In the genomic region with DNA sequence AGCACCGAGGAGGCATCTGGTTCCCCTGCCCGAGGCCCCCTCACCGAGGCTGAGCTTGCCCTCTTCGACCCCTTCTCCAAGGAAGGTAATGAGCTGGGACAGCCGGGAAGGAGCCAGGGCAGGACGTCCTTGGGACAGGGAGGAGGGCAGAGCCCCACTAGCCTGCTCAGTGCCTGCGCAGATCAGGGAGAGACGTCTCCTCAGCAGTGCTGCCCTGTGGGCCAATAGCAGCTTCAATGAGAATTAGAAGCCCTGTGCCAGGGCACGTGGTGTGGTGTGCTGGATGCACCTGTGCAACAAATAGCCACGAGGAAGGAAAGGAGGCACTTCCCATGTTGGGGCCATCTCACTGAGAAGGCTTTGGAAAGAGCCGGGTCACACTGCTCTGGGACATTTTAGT, we compare ENCODE assay signal across 21 cellular contexts. TPM values are rescaled to one million over a fixed set of nuclear protein-coding genes. Genes with fewer than 3 reads are reported as not detected.
DNase-seq lines count a peak whose midpoint lies in the region; TF ChIP-seq lines count a peak whose summit lies in the region.
"Had no signal": no experiment of that assay in that cellular context is flagged by ENCODE, and none has a peak within 500 bp of the region (broad histone marks: within the 10 kb centered on the region; RNA-seq: fewer than 3 reads in every experiment).

No MANE protein-coding gene starts in this region.

- H3K36me3 Mint-ChIP-seq in neural crest cell (ENCODE audit: low read depth) (no peaks in the 10 kb centered on the region), progenitor cell of endocrine pancreas (ENCODE audit: insufficient read depth) (peaks cover 4% of the 10 kb centered on the region)

- POLR2A ChIA-PET in RWPE1 (lab: Yijun Ruan, JAX; ENCODE audit: low non-redundant PET) = no interaction called here

- H3K27ac ChIP-seq in RWPE1 = peak overlapping the region; percentile 6; the same call in 1 of the 2 replicates
- H3K27ac ChIP-seq in adrenal gland = peak overlapping the region in 1 of 5 donors; percentile 0
- H3K27ac ChIP-seq in suprapubic skin = no peak overlapping the region

- no peak for TF ChIP-seq CTCF in RWPE1 (conservative IDR thresholded peaks at IDR 0.05; ENCODE audit: low read depth)
- TF ChIP-seq CTCF in adrenal gland (IDR thresholded peaks at IDR 0.05) = no peak
- no peak for TF ChIP-seq CTCF in neural crest cell (conservative IDR thresholded peaks at IDR 0.05)
- TF ChIP-seq CTCF in progenitor cell of endocrine pancreas (IDR thresholded peaks at IDR 0.05; ENCODE audit: unreplicated experiment) = no peak
- no peak for TF ChIP-seq CTCF in suprapubic skin (IDR thresholded peaks at IDR 0.05)

- H3K4me3 Mint-ChIP-seq in neural crest cell (no peak overlapping the region), progenitor cell of endocrine pancreas (ENCODE audit: low read depth) (no peak overlapping the region)
- H3K4me3 Mint-ChIP-seq: CD4-positive, alpha-beta memory T cell; GM23338; H9; HFFc6 had no signal

- 45 to 71% (median 61%) methylated on average over 6 to 11 of the region's 11 CpGs for WGBS in adrenal gland, 4 donors
- WGBS in suprapubic skin = 79% methylated on average over 9 of the region's 11 CpGs

- no peak for TF ChIP-seq EP300 in suprapubic skin (IDR thresholded peaks at IDR 0.05)

- H3K36me3 ChIP-seq in adrenal gland (replicated peaks in 1 of 2) (peaks cover 0 to 59% of the 10 kb centered on the region in 2 donors), suprapubic skin (peaks cover 77% of the 10 kb centered on the region)

- H3K9me3 Mint-ChIP-seq in neural crest cell (no peaks in the 10 kb centered on the region), progenitor cell of endocrine pancreas (ENCODE audit: low read depth) (no peaks in the 10 kb centered on the region)
- H3K9me3 Mint-ChIP-seq: CD4-positive, alpha-beta memory T cell; GM23338; H9; HFFc6 had no signal

- no peaks in the 10 kb centered on the region for H3K27me3 Mint-ChIP-seq in neural crest cell (ENCODE audit: low read depth)
- H3K27me3 Mint-ChIP-seq in progenitor cell of endocrine pancreas = no peaks in the 10 kb centered on the region
- H3K27me3 Mint-ChIP-seq: CD4-positive, alpha-beta memory T cell had no signal

- intact Hi-C loops in adrenal gland (cut with DNase I) = no loop called here

- H3K4me1 Mint-ChIP-seq in neural crest cell (peaks cover 2% of the 10 kb centered on the region), progenitor cell of endocrine pancreas (ENCODE audit: low read depth) (peaks cover under 1% of the 10 kb centered on the region)
- H3K4me1 Mint-ChIP-seq: GM23338, H9 had no signal

- H3K4me1 ChIP-seq in adrenal gland (replicated peaks in 1 of 2) (peaks cover 0 to 5% of the 10 kb centered on the region in 2 donors), suprapubic skin (peaks cover 4% of the 10 kb centered on the region)

- CTCF ChIA-PET in RWPE1 (lab: Yijun Ruan, JAX) = no interaction called here

- peak overlapping the region; percentile 12 for H3K27ac Mint-ChIP-seq in neural crest cell (ENCODE audit: unreplicated experiment)
- no peak overlapping the region for H3K27ac Mint-ChIP-seq in progenitor cell of endocrine pancreas
- H3K27ac Mint-ChIP-seq: CD4-positive, alpha-beta memory T cell; GM23338; H9; HFFc6 had no signal

- no peak for TF ChIP-seq POLR2A in adrenal gland (IDR thresholded peaks at IDR 0.05)
- no peak for TF ChIP-seq POLR2A in suprapubic skin (IDR thresholded peaks at IDR 0.05)

- no peaks in the 10 kb centered on the region for H3K9me3 ChIP-seq in adrenal gland (replicated peaks in 1 of 3)
- no peaks in the 10 kb centered on the region for H3K9me3 ChIP-seq in suprapubic skin

- DNase-seq in RWPE1 (ENCODE audit: low spot score) (no peak), adrenal gland (peak in 6 of 7 donors; percentile 28 to 69 (median 50)), neural crest cell (ENCODE audit: low read depth, low spot score) (no peak), progenitor cell of endocrine pancreas (ENCODE audit: low spot score, unreplicated experiment) (no peak), HuH-7 (ENCODE audit: low spot score) (no peak), suprapubic skin (ENCODE audit: low spot score in 2 of 2) (no peak)
- DNase-seq: C1 segment of cervical spinal cord; Calu3; CD4-positive, alpha-beta memory T cell; COR-L47; DMS53; DMS79 treated with DMSO at 0.1 percent for 48 hours; GF-D8; H9; HFFc6 had no signal

- H3K4me3 ChIP-seq in adrenal gland (no peak overlapping the region), suprapubic skin (no peak overlapping the region)
- H3K4me3 ChIP-seq: GM23338 had no signal

- H3K27me3 ChIP-seq in adrenal gland (no peaks in the 10 kb centered on the region), suprapubic skin (no peaks in the 10 kb centered on the region)

RNA-seq across cellular contexts. Expression of a gene that starts 5.4 kb away (rescaled TPM):
- total RNA-seq in adrenal gland (10 to 100 TPM in 7 of 8 donors, 1 to 10 TPM in 1; 9.9 to 23.6 (median 16.1) TPM), neural crest cell (32.3 and 32.7 TPM in 2 replicates), progenitor cell of endocrine pancreas (18.5 and 19.3 TPM in 2 replicates), suprapubic skin (10 to 100 TPM in 3 of 4 donors, 1 to 10 TPM in 1; 8.7 to 16.5 (median 12.4) TPM)
- polyA plus RNA-seq in adrenal gland = 10 to 100 TPM in 1 of 3 donors, 1 to 10 TPM in 2; 4.4 to 10.1 (median 7.5) TPM

RNA-seq across cellular contexts. Expression of a gene that starts 8.3 kb away (rescaled TPM):
- total RNA-seq in adrenal gland = 10 to 100 TPM; 21.2 to 35.9 (median 23.4) TPM
- 10 to 100 TPM; 16.4 to 22.0 (median 18.7) TPM for polyA plus RNA-seq in adrenal gland
- total RNA-seq in neural crest cell = 31.7 and 36.5 TPM in 2 replicates
- 33.0 and 34.5 TPM in 2 replicates for total RNA-seq in progenitor cell of endocrine pancreas
- total RNA-seq in suprapubic skin = 10 to 100 TPM; 12.1 to 30.9 (median 24.2) TPM

RNA-seq across cellular contexts. Expression of a gene that starts 21.6 kb away (rescaled TPM):
- 100 to 1,000 TPM in 5 of 8 donors, 10 to 100 TPM in 3; 81.0 to 231 (median 112) TPM for total RNA-seq in adrenal gland
- polyA plus RNA-seq in adrenal gland = 100 to 1,000 TPM in 2 of 3 donors, 10 to 100 TPM in 1; 66.5 to 151 (median 128) TPM
- 112 and 117 TPM in 2 replicates for total RNA-seq in neural crest cell
- total RNA-seq in progenitor cell of endocrine pancreas = 95.2 and 96.7 TPM in 2 replicates
- total RNA-seq in suprapubic skin = 10 to 100 TPM; 67.8 to 91.3 (median 87.8) TPM

RNA-seq across cellular contexts. Expression of a gene that starts 22.8 kb away (rescaled TPM):
- 10 to 100 TPM in 2 of 8 donors, 1 to 10 TPM in 6; 1.3 to 15.7 (median 5.5) TPM for total RNA-seq in adrenal gland
- 10 to 100 TPM in 1 of 3 donors, 1 to 10 TPM in 2; 2.5 to 11.0 (median 8.7) TPM for polyA plus RNA-seq in adrenal gland
- 0.30 and 0.35 TPM in 2 replicates for total RNA-seq in neural crest cell
- 4.3 and 4.4 TPM in 2 replicates for total RNA-seq in progenitor cell of endocrine pancreas
- 1 to 10 TPM; 2.7 to 8.3 (median 5.1) TPM for total RNA-seq in suprapubic skin
- total RNA-seq: A172, A673, Calu3, Daoy, G401, H4, HFFc6 had no signal

RNA-seq across cellular contexts. Expression of a gene that starts 38.8 kb away (rescaled TPM):
- total RNA-seq in adrenal gland (10 to 100 TPM in 2 of 8 donors, 1 to 10 TPM in 6; 3.6 to 34.5 (median 7.0) TPM), neural crest cell (0.21 and 0.30 TPM in 2 replicates), progenitor cell of endocrine pancreas (0.53 and 0.58 TPM in 2 replicates), suprapubic skin (under 1 TPM in 2 of 4 donors, not detected in 2; 0.30 to 0.38 TPM)
- 1 to 10 TPM; 3.3 to 8.5 (median 3.7) TPM for polyA plus RNA-seq in adrenal gland
- total RNA-seq: A673, Daoy had no signal
- polyA plus RNA-seq: CD4-positive, alpha-beta memory T cell had no signal

Comparison
In these comparisons a context has a peak if more than half of its experiments do, and no peak if none do; other contexts are left out.
1. DNase-seq: peak in adrenal gland (6 of 7); none in RWPE1 (single experiment), neural crest cell (single experiment), progenitor cell of endocrine pancreas (single experiment), HuH-7 (single experiment) and suprapubic skin (0 of 2).